34 cellular contexts compared by ENCODE assay signal in the genomic region with DNA sequence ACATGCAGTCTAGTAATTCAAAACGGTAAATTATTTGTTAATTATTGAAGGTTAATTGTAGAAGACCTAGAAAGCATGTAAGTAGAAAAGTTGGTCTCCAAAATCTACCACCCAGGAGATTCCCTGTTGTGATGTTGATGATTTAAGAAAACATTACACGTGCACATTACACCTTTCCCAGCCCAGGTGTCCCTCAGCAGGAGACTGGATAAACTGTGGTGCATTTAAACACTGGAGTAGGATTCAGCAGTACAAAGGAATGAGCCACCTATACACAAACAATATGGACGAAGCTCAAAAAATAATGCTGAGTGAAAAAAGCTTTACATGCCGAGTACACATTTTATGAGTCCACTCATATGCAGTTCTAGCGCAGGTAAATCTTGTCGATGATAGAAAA.
"Had no signal": no experiment of that assay in that cellular context is flagged by ENCODE, and none has a peak within 500 bp of the region (broad histone marks: within the 10 kb centered on the region; RNA-seq: fewer than 3 reads in every experiment).

No MANE protein-coding gene starts in this region.

- H3K4me3 ChIP-seq: adrenal gland, body of pancreas, esophagus muscularis mucosa, gastrocnemius medialis, heart left ventricle had no signal

- ATAC-seq: activated CD4-positive, alpha-beta T cell treated with anti-CD3 and anti-CD28 coated beads for 36 hours; activated CD8-positive, alpha-beta memory T cell treated with anti-CD3 and anti-CD28 coated beads, Interleukin-2, amount 10 ng/mL, durations not matched to agents 7 days and 5 days; activated CD8-positive, alpha-beta T cell treated with anti-CD3 and anti-CD28 coated beads, Interleukin-2, amount 10 ng/mL, durations not matched to agents 7 days and 5 days; activated naive CD8-positive, alpha-beta T cell treated with anti-CD3 and anti-CD28 coated beads, Interleukin-2, amount 50 U/mL, for 24 hours; body of pancreas; effector memory CD8-positive, alpha-beta T cell; foreskin keratinocyte; gastrocnemius medialis; heart left ventricle had no signal

- H3K4me1 Mint-ChIP-seq: activated CD4-positive, alpha-beta T cell treated with anti-CD3 and anti-CD28 coated beads for 36 hours; activated CD4-positive, alpha-beta T cell treated with anti-CD3 and anti-CD28 coated beads, Interleukin-2, amount 10 ng/mL, durations not matched to agents 24 days and 14 days; activated CD8-positive, alpha-beta memory T cell treated with anti-CD3 and anti-CD28 coated beads, Interleukin-2, amount 10 ng/mL, durations not matched to agents 7 days and 5 days; activated naive CD4-positive, alpha-beta T cell treated with anti-CD3 and anti-CD28 coated beads, Interleukin-2, amount 50 U/mL, for 24 hours; activated naive CD8-positive, alpha-beta T cell treated with anti-CD3 and anti-CD28 coated beads for 36 hours; activated naive CD8-positive, alpha-beta T cell treated with anti-CD3 and anti-CD28 coated beads, Interleukin-2, amount 50 U/mL, for 24 hours had no signal

- H3K27ac Mint-ChIP-seq: activated CD4-positive, alpha-beta memory T cell treated with anti-CD3 and anti-CD28 coated beads for 36 hours; activated CD4-positive, alpha-beta T cell treated with anti-CD3 and anti-CD28 coated beads for 36 hours; activated CD4-positive, alpha-beta T cell treated with anti-CD3 and anti-CD28 coated beads, Interleukin-2, amount 10 ng/mL, durations not matched to agents 24 days and 14 days; activated CD8-positive, alpha-beta memory T cell treated with anti-CD3 and anti-CD28 coated beads, Interleukin-2, amount 10 ng/mL, durations not matched to agents 7 days and 5 days; activated CD8-positive, alpha-beta T cell treated with anti-CD3 and anti-CD28 coated beads, Interleukin-2, amount 10 ng/mL, durations not matched to agents 7 days and 5 days; activated naive CD4-positive, alpha-beta T cell treated with anti-CD3 and anti-CD28 coated beads for 36 hours; activated naive CD4-positive, alpha-beta T cell treated with anti-CD3 and anti-CD28 coated beads, Interleukin-2, amount 50 U/mL, for 24 hours; activated naive CD8-positive, alpha-beta T cell treated with anti-CD3 and anti-CD28 coated beads for 36 hours; activated naive CD8-positive, alpha-beta T cell treated with anti-CD3 and anti-CD28 coated beads, Interleukin-2, amount 50 U/mL, for 24 hours; activated T-helper 1 cell treated with anti-CD3 and anti-CD28 coated beads, Interleukin-12 subunit alpha, Interleukin-12 subunit beta, Interleukin-2, Interleukin-4 antibody, amounts not matched to agents 30 ng/mL and 10 ng/mL and 1 ng/mL, durations not matched to agents 14 hours and 24 hours and 36 hours; activated T-helper 2 cell treated with anti-CD3 and anti-CD28 coated beads, Interferon-gamma antibody, Interleukin-2, Interleukin-4, amounts not matched to agents 10 μg/mL and 5 μg/mL and 100 μg/mL, durations not matched to agents 14 hours and 24 hours and 36 hours; effector memory CD8-positive, alpha-beta T cell; T-helper 2 cell treated with Interferon-gamma antibody and Interleukin-4, amounts not matched to agents 5 μg/mL and 100 μg/mL, for 36 hours had no signal

- H3K27ac ChIP-seq: adrenal gland, body of pancreas, esophagus muscularis mucosa, foreskin keratinocyte, gastrocnemius medialis, heart left ventricle, WERI-Rb-1 had no signal

- H3K4me1 ChIP-seq: adrenal gland, body of pancreas, esophagus muscularis mucosa, foreskin keratinocyte had no signal

- H3K9me3 ChIP-seq: adrenal gland, body of pancreas, esophagus muscularis mucosa, gastrocnemius medialis, heart left ventricle had no signal

- H3K36me3 ChIP-seq: adrenal gland, esophagus muscularis mucosa, gastrocnemius medialis, heart left ventricle, WERI-Rb-1 had no signal

- H3K9me3 Mint-ChIP-seq: activated CD4-positive, alpha-beta memory T cell treated with anti-CD3 and anti-CD28 coated beads for 36 hours; activated CD4-positive, alpha-beta T cell treated with anti-CD3 and anti-CD28 coated beads, Interleukin-2, amount 10 ng/mL, durations not matched to agents 24 days and 14 days; activated naive CD4-positive, alpha-beta T cell treated with anti-CD3 and anti-CD28 coated beads for 36 hours; activated naive CD4-positive, alpha-beta T cell treated with anti-CD3 and anti-CD28 coated beads, Interleukin-2, amount 50 U/mL, for 24 hours; activated naive CD8-positive, alpha-beta T cell treated with anti-CD3 and anti-CD28 coated beads for 36 hours; activated naive CD8-positive, alpha-beta T cell treated with anti-CD3 and anti-CD28 coated beads, Interleukin-2, amount 50 U/mL, for 24 hours; activated T-helper 1 cell treated with anti-CD3 and anti-CD28 coated beads, Interleukin-12 subunit alpha, Interleukin-12 subunit beta, Interleukin-2, Interleukin-4 antibody, amounts not matched to agents 30 ng/mL and 10 ng/mL and 1 ng/mL, durations not matched to agents 14 hours and 24 hours and 36 hours; activated T-helper 2 cell treated with anti-CD3 and anti-CD28 coated beads, Interferon-gamma antibody, Interleukin-2, Interleukin-4, amounts not matched to agents 10 μg/mL and 5 μg/mL and 100 μg/mL, durations not matched to agents 14 hours and 24 hours and 36 hours; effector memory CD8-positive, alpha-beta T cell; T-helper 2 cell treated with Interferon-gamma antibody and Interleukin-4, amounts not matched to agents 5 μg/mL and 100 μg/mL, for 36 hours had no signal

- H3K36me3 Mint-ChIP-seq: activated CD4-positive, alpha-beta memory T cell treated with anti-CD3 and anti-CD28 coated beads for 36 hours; activated CD8-positive, alpha-beta memory T cell treated with anti-CD3 and anti-CD28 coated beads, Interleukin-2, amount 10 ng/mL, durations not matched to agents 7 days and 5 days; activated naive CD4-positive, alpha-beta T cell treated with anti-CD3 and anti-CD28 coated beads, Interleukin-2, amount 50 U/mL, for 24 hours; activated naive CD8-positive, alpha-beta T cell treated with anti-CD3 and anti-CD28 coated beads for 36 hours had no signal

- H3K27me3 ChIP-seq: adrenal gland, body of pancreas, esophagus muscularis mucosa, foreskin keratinocyte, gastrocnemius medialis, heart left ventricle had no signal

- DNase-seq: activated CD4-positive, alpha-beta memory T cell treated with anti-CD3 and anti-CD28 coated beads for 36 hours; activated CD4-positive, alpha-beta T cell treated with anti-CD3 and anti-CD28 coated beads for 36 hours; activated CD4-positive, alpha-beta T cell treated with anti-CD3 and anti-CD28 coated beads, Interleukin-2, amount 10 ng/mL, durations not matched to agents 24 days and 14 days; activated CD4-positive, CD25-positive, alpha-beta regulatory T cell; activated CD4-positive, CD25-positive, alpha-beta regulatory T cell treated with anti-CD3 and anti-CD28 coated beads, Interleukin-2, amount 50 U/mL, for 72 hours; activated CD8-positive, alpha-beta memory T cell treated with anti-CD3 and anti-CD28 coated beads, Interleukin-2, amount 10 ng/mL, durations not matched to agents 7 days and 5 days; activated CD8-positive, alpha-beta memory T cell treated with anti-CD3 and anti-CD28 coated beads, Interleukin-2, amount 50 U/mL, for 4 hours; activated CD8-positive, alpha-beta T cell treated with anti-CD3 and anti-CD28 coated beads, Interleukin-2, amount 10 ng/mL, durations not matched to agents 7 days and 5 days; activated effector memory CD4-positive, alpha-beta T cell treated with anti-CD3 and anti-CD28 coated beads, Interleukin-2, amount 50 U/mL, for 16 hours; activated naive CD4-positive, alpha-beta T cell treated with anti-CD3 and anti-CD28 coated beads for 36 hours; activated naive CD8-positive, alpha-beta T cell treated with anti-CD3 and anti-CD28 coated beads for 36 hours; activated naive CD8-positive, alpha-beta T cell treated with anti-CD3 and anti-CD28 coated beads, Interleukin-2, amount 50 U/mL, for 24 hours; activated T-cell treated with anti-CD3 and anti-CD28 coated beads, Interleukin-2, amount 50 U/mL, for 1 hour; activated T-cell treated with anti-CD3 and anti-CD28 coated beads, Interleukin-2, amount 50 U/mL, for 48 hours; adrenal gland; amygdala; aorta; body of pancreas; caudate nucleus; cortex of kidney; dermis blood vessel endothelial cell; effector CD4-positive, alpha-beta T cell; effector memory CD8-positive, alpha-beta T cell; foreskin keratinocyte; gastrocnemius medialis; glutamatergic neuron; heart left ventricle; T1000; WERI-Rb-1 had no signal

- H3K4me3 Mint-ChIP-seq: activated CD4-positive, alpha-beta memory T cell treated with anti-CD3 and anti-CD28 coated beads for 36 hours; activated CD4-positive, alpha-beta T cell treated with anti-CD3 and anti-CD28 coated beads for 36 hours; activated CD4-positive, alpha-beta T cell treated with anti-CD3 and anti-CD28 coated beads, Interleukin-2, amount 10 ng/mL, durations not matched to agents 24 days and 14 days; activated CD8-positive, alpha-beta memory T cell treated with anti-CD3 and anti-CD28 coated beads, Interleukin-2, amount 10 ng/mL, durations not matched to agents 7 days and 5 days; activated CD8-positive, alpha-beta T cell treated with anti-CD3 and anti-CD28 coated beads, Interleukin-2, amount 10 ng/mL, durations not matched to agents 7 days and 5 days; activated naive CD4-positive, alpha-beta T cell treated with anti-CD3 and anti-CD28 coated beads for 36 hours; activated naive CD4-positive, alpha-beta T cell treated with anti-CD3 and anti-CD28 coated beads, Interleukin-2, amount 50 U/mL, for 24 hours; activated naive CD8-positive, alpha-beta T cell treated with anti-CD3 and anti-CD28 coated beads for 36 hours; activated naive CD8-positive, alpha-beta T cell treated with anti-CD3 and anti-CD28 coated beads, Interleukin-2, amount 50 U/mL, for 24 hours; activated T-helper 1 cell treated with anti-CD3 and anti-CD28 coated beads, Interleukin-12 subunit alpha, Interleukin-12 subunit beta, Interleukin-2, Interleukin-4 antibody, amounts not matched to agents 30 ng/mL and 10 ng/mL and 1 ng/mL, durations not matched to agents 14 hours and 24 hours and 36 hours; effector memory CD8-positive, alpha-beta T cell; T-helper 2 cell treated with Interferon-gamma antibody and Interleukin-4, amounts not matched to agents 5 μg/mL and 100 μg/mL, for 36 hours had no signal
